16 cellular contexts compared by ENCODE assay signal in the genomic region with DNA sequence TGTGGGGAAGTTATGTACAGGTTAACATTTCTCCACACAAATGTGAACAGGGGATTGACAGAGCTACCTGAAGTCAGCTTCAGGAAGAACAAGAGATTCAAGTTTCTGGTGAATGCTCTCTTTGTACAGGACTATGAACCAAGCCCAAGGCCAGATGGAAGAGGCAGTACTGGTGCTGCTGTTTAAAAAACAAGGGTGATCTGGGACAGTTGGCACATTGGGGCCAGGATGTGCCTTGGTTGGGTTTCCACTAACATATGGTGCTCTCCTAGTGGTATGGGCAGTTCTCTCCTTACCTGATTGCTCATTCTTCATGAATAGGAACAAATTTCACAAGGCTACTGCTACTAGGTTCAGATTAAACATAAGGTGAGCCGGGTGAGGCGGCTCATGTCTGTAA.
"Had no signal": no experiment of that assay in that cellular context is flagged by ENCODE, and none has a peak within 500 bp of the region (broad histone marks: within the 10 kb centered on the region; RNA-seq: fewer than 3 reads in every experiment).

No MANE protein-coding gene starts in this region.

- H3K27me3 Mint-ChIP-seq: activated CD8-positive, alpha-beta memory T cell treated with anti-CD3 and anti-CD28 coated beads, Interleukin-2, amount 10 ng/mL, durations not matched to agents 7 days and 5 days; activated naive CD8-positive, alpha-beta T cell treated with anti-CD3 and anti-CD28 coated beads, Interleukin-2, amount 10 ng/mL, durations not matched to agents 7 days and 5 days had no signal

- H3K9me3 ChIP-seq: gastrocnemius medialis, heart right ventricle, left ventricle myocardium inferior, tibial nerve had no signal

- H3K4me3 Mint-ChIP-seq: activated CD8-positive, alpha-beta memory T cell treated with anti-CD3 and anti-CD28 coated beads, Interleukin-2, amount 10 ng/mL, durations not matched to agents 7 days and 5 days; activated naive CD8-positive, alpha-beta T cell treated with anti-CD3 and anti-CD28 coated beads, Interleukin-2, amount 10 ng/mL, durations not matched to agents 7 days and 5 days; neural crest cell had no signal

- H3K27me3 ChIP-seq: gastrocnemius medialis, heart right ventricle, tibial nerve had no signal

- H3K27ac Mint-ChIP-seq: activated CD8-positive, alpha-beta memory T cell treated with anti-CD3 and anti-CD28 coated beads, Interleukin-2, amount 10 ng/mL, durations not matched to agents 7 days and 5 days; activated naive CD8-positive, alpha-beta T cell treated with anti-CD3 and anti-CD28 coated beads, Interleukin-2, amount 10 ng/mL, durations not matched to agents 7 days and 5 days had no signal

- H3K4me3 ChIP-seq: gastrocnemius medialis, heart right ventricle, left ventricle myocardium inferior, tibial nerve had no signal

- DNase-seq: activated CD4-positive, alpha-beta T cell treated with anti-CD3 and anti-CD28 coated beads, Interleukin-2, amount 50 U/mL, for 4 hours; activated CD4-positive, CD25-positive, alpha-beta regulatory T cell; activated CD8-positive, alpha-beta memory T cell treated with anti-CD3 and anti-CD28 coated beads, Interleukin-2, amount 10 ng/mL, durations not matched to agents 7 days and 5 days; activated naive CD8-positive, alpha-beta T cell treated with anti-CD3 and anti-CD28 coated beads, Interleukin-2, amount 10 ng/mL, durations not matched to agents 7 days and 5 days; activated T-cell treated with anti-CD3 and anti-CD28 coated beads, Interleukin-2, amount 50 U/mL, for 48 hours; anterior cingulate cortex; gastrocnemius medialis; heart right ventricle; islet precursor cell; left ventricle myocardium inferior; mesenchymal stem cell; retina; T-helper 2 cell had no signal

- H2AFZ ChIP-seq: parathyroid adenoma had no signal

- H3K27ac ChIP-seq: gastrocnemius medialis, left ventricle myocardium inferior, parathyroid adenoma had no signal

- ATAC-seq: activated CD8-positive, alpha-beta memory T cell treated with anti-CD3 and anti-CD28 coated beads, Interleukin-2, amount 10 ng/mL, durations not matched to agents 7 days and 5 days; gastrocnemius medialis; heart right ventricle had no signal

- H3K9me3 Mint-ChIP-seq: activated naive CD8-positive, alpha-beta T cell treated with anti-CD3 and anti-CD28 coated beads, Interleukin-2, amount 10 ng/mL, durations not matched to agents 7 days and 5 days; neural crest cell had no signal

- H3K79me2 ChIP-seq: parathyroid adenoma had no signal

- H3K9ac ChIP-seq: parathyroid adenoma had no signal
